In genomic region chr6:56868687-56869086, GRCh38 we compare ENCODE assay signal across 15 cellular contexts.
DNase-seq lines count a peak whose midpoint lies in the region; ATAC-seq and TF ChIP-seq lines count a peak whose summit lies in the region.
"Had no signal": no experiment of that assay in that cellular context is flagged by ENCODE, and none has a peak within 500 bp of the region (broad histone marks: within the 10 kb centered on the region; RNA-seq: fewer than 3 reads in every experiment).

No MANE protein-coding gene starts in this region.

- ATAC-seq in WTC11 (no peak), upper lobe of left lung (ENCODE audit: low FRiP score in 2 of 2) (no peak)
- ATAC-seq: stimulated activated effector memory CD8-positive, alpha-beta T cell treated with anti-CD3 and anti-CD28 coated beads, Interleukin-12 subunit alpha, Interleukin-12 subunit beta, amount 100 ng/mL, for 72 hours had no signal

- no peak overlapping the region for H3K4me3 Mint-ChIP-seq in WTC11
- H3K4me3 Mint-ChIP-seq: activated CD4-positive, alpha-beta memory T cell treated with anti-CD3 and anti-CD28 coated beads, Interleukin-2, amount 10 ng/mL, durations not matched to agents 7 days and 5 days; activated naive CD8-positive, alpha-beta T cell treated with anti-CD3 and anti-CD28 coated beads for 36 hours; CD14-positive monocyte; nephron progenitor cell; stimulated activated effector memory CD8-positive, alpha-beta T cell treated with anti-CD3 and anti-CD28 coated beads, Interleukin-12 subunit alpha, Interleukin-12 subunit beta, amount 100 ng/mL, for 72 hours had no signal

- H3K27me3 ChIP-seq in upper lobe of left lung, result no peaks in the 10 kb centered on the region

- H3K27ac Mint-ChIP-seq in WTC11, result no peak overlapping the region
- H3K27ac Mint-ChIP-seq: activated CD4-positive, alpha-beta memory T cell treated with anti-CD3 and anti-CD28 coated beads, Interleukin-2, amount 10 ng/mL, durations not matched to agents 7 days and 5 days; activated naive CD8-positive, alpha-beta T cell treated with anti-CD3 and anti-CD28 coated beads for 36 hours; CD14-positive monocyte; stimulated activated effector memory CD8-positive, alpha-beta T cell treated with anti-CD3 and anti-CD28 coated beads, Interleukin-12 subunit alpha, Interleukin-12 subunit beta, amount 100 ng/mL, for 72 hours had no signal

- TF ChIP-seq CTCF in WTC11 (IDR thresholded peaks at IDR 0.05) (no peak), upper lobe of left lung (IDR thresholded peaks at IDR 0.05) (no peak)

- POLR2A ChIA-PET in WTC11 (lab: Charles Lee), result no interaction called here

- H3K4me3 ChIP-seq in upper lobe of left lung, result no peak overlapping the region
- H3K4me3 ChIP-seq: SK-N-MC had no signal

- H3K36me3 Mint-ChIP-seq in WTC11, result no peaks in the 10 kb centered on the region
- H3K36me3 Mint-ChIP-seq: activated naive CD8-positive, alpha-beta T cell treated with anti-CD3 and anti-CD28 coated beads for 36 hours; CD14-positive monocyte; stimulated activated effector memory CD8-positive, alpha-beta T cell treated with anti-CD3 and anti-CD28 coated beads, Interleukin-12 subunit alpha, Interleukin-12 subunit beta, amount 100 ng/mL, for 72 hours had no signal

- no peak for TF ChIP-seq POLR2A in upper lobe of left lung (IDR thresholded peaks at IDR 0.05)

- H3K27ac ChIP-seq in upper lobe of left lung, result peak overlapping the region in 1 of 4 donors; percentile 15
- H3K27ac ChIP-seq: SK-N-MC had no signal

- no peaks in the 10 kb centered on the region for H3K9me3 ChIP-seq in upper lobe of left lung

- no peak for TF ChIP-seq EP300 in upper lobe of left lung (IDR thresholded peaks at IDR 0.05)

- CTCF ChIA-PET in WTC11 (lab: Charles Lee), result no interaction called here

- H3K9me3 Mint-ChIP-seq in WTC11, result no peaks in the 10 kb centered on the region
- H3K9me3 Mint-ChIP-seq: activated CD4-positive, alpha-beta memory T cell treated with anti-CD3 and anti-CD28 coated beads, Interleukin-2, amount 10 ng/mL, durations not matched to agents 7 days and 5 days; activated naive CD8-positive, alpha-beta T cell treated with anti-CD3 and anti-CD28 coated beads for 36 hours; CD14-positive monocyte; nephron progenitor cell; stimulated activated effector memory CD8-positive, alpha-beta T cell treated with anti-CD3 and anti-CD28 coated beads, Interleukin-12 subunit alpha, Interleukin-12 subunit beta, amount 100 ng/mL, for 72 hours had no signal

- DNase-seq in COLO829 (ENCODE audit: low spot score) (peak; percentile 62), HT1080 (ENCODE audit: low read depth) (peak; percentile 82), WTC11 (ENCODE audit: low spot score) (no peak), iris pigment epithelial cell (ENCODE audit: low read depth) (peak; percentile 95), RKO (ENCODE audit: low spot score) (no peak), upper lobe of left lung (no peak), NCI-H2171 (lab: John Stamatoyannopoulos, UW) (no peak)
- no peak for DNase-seq in activated CD4-positive, alpha-beta T cell treated with anti-CD3 and anti-CD28 coated beads for 1 hour
- DNase-seq: activated CD4-positive, alpha-beta memory T cell treated with anti-CD3 and anti-CD28 coated beads, Interleukin-2, amount 10 ng/mL, durations not matched to agents 7 days and 5 days; activated naive CD8-positive, alpha-beta T cell treated with anti-CD3 and anti-CD28 coated beads for 36 hours; effector memory CD4-positive, alpha-beta T cell; nephron progenitor cell had no signal

- no peaks in the 10 kb centered on the region for H3K27me3 Mint-ChIP-seq in WTC11 (ENCODE audit: low read depth)

- no peaks in the 10 kb centered on the region for H3K36me3 ChIP-seq in upper lobe of left lung

- 83 to 84% methylated on average over 1 of the region's 1 CpG for WGBS in upper lobe of left lung, 2 donors

- H3K4me1 ChIP-seq in upper lobe of left lung, result peaks cover 0 to 10% (median under 1%) of the 10 kb centered on the region in 4 donors

- H3K4me1 Mint-ChIP-seq in WTC11, result peaks cover 37% of the 10 kb centered on the region
- H3K4me1 Mint-ChIP-seq: activated CD4-positive, alpha-beta memory T cell treated with anti-CD3 and anti-CD28 coated beads, Interleukin-2, amount 10 ng/mL, durations not matched to agents 7 days and 5 days; activated naive CD8-positive, alpha-beta T cell treated with anti-CD3 and anti-CD28 coated beads for 36 hours; CD14-positive monocyte; stimulated activated effector memory CD8-positive, alpha-beta T cell treated with anti-CD3 and anti-CD28 coated beads, Interleukin-12 subunit alpha, Interleukin-12 subunit beta, amount 100 ng/mL, for 72 hours had no signal

TF ChIP-seq in WTC11, 78 proteins besides CTCF, POLR2A, EP300 and RAD21:
- TF ChIP-seq ATF1 (CRISPR knock-in tag; IDR thresholded peaks at IDR 0.05) (no peak), GABPB1 (CRISPR knock-in tag; IDR thresholded peaks at IDR 0.05) (0 out of 2 replicates have a peak, but pooled peaks have one; percentile 48), EMX1 (CRISPR knock-in tag; IDR thresholded peaks at IDR 0.05) (no peak)

Comparison
In these comparisons a context has a peak if more than half of its experiments do, and no peak if none do; other contexts are left out.
1. DNase-seq: peak in COLO829 (single experiment), HT1080 (single experiment) and iris pigment epithelial cell (single experiment); none in WTC11 (single experiment), RKO (single experiment), activated CD4-positive, alpha-beta T cell treated with anti-CD3 and anti-CD28 coated beads for 1 hour (single experiment), upper lobe of left lung (0 of 2) and NCI-H2171 (single experiment).